Comparison of ENCODE assay signal across 1 cellular context in genomic region chr20:31573555-31574295, GRCh38.
TF ChIP-seq lines count a peak whose summit lies in the region.

No MANE protein-coding gene starts in this region.

TF ChIP-seq in HEK293, 187 proteins besides CTCF, POLR2A, EP300 and RAD21 (continued from another document):
- no peak for TF ChIP-seq ZNF280C (tag by site-specific recombination; IDR thresholded peaks at IDR 0.05)
- peak; percentile 9 for TF ChIP-seq PRDM10 (tag by site-specific recombination; IDR thresholded peaks at IDR 0.05)
- TF ChIP-seq, protein P1, sequence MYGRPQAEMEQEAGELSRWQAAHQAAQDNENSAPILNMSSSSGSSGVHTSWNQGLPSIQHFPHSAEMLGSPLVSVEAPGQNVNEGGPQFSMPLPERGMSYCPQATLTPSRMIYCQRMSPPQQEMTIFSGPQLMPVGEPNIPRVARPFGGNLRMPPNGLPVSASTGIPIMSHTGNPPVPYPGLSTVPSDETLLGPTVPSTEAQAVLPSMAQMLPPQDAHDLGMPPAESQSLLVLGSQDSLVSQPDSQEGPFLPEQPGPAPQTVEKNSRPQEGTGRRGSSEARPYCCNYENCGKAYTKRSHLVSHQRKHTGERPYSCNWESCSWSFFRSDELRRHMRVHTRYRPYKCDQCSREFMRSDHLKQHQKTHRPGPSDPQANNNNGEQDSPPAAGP (tag by site-specific recombination; IDR thresholded peaks at IDR 0.05): peak; percentile 38; the same call in 1 of the 2 replicates
- TF ChIP-seq ZNF785 (tag by site-specific recombination; IDR thresholded peaks at IDR 0.05): no peak
- peak; percentile 46 for TF ChIP-seq ZNF335 (tag by site-specific recombination; conservative IDR thresholded peaks at IDR 0.05)
- no peak for TF ChIP-seq ZNF629 (tag by site-specific recombination; IDR thresholded peaks at IDR 0.05)
- TF ChIP-seq ZNF621 (tag by site-specific recombination; IDR thresholded peaks at IDR 0.05): no peak
- TF ChIP-seq ZEB2 (tag by site-specific recombination; IDR thresholded peaks at IDR 0.05): peak; percentile 23; the same call in 1 of the 2 replicates
- no peak for TF ChIP-seq ZNF645 (tag by site-specific recombination; IDR thresholded peaks at IDR 0.05)
- TF ChIP-seq EGR2 (tag by site-specific recombination; IDR thresholded peaks at IDR 0.05; ENCODE audit: low read depth): peak; percentile 32; the same call in 1 of the 2 replicates
- peak; percentile 16; the same call in 1 of the 2 replicates for TF ChIP-seq ZXDB (tag by site-specific recombination; IDR thresholded peaks at IDR 0.05)
- TF ChIP-seq ZBTB17 (tag by site-specific recombination; IDR thresholded peaks at IDR 0.05): peak; percentile 42
- peak; percentile 82; the same call in 1 of the 2 replicates for TF ChIP-seq PRDM6 (tag by site-specific recombination; IDR thresholded peaks at IDR 0.05)
- no peak for TF ChIP-seq KLF10 (tag by site-specific recombination; IDR thresholded peaks at IDR 0.05)
- TF ChIP-seq BCL6B (tag by site-specific recombination; IDR thresholded peaks at IDR 0.05): no peak
- TF ChIP-seq INSM2 (tag by site-specific recombination; IDR thresholded peaks at IDR 0.05): peak; percentile 16; the same call in 1 of the 2 replicates
- peak; percentile 53; the same call in 1 of the 2 replicates for TF ChIP-seq ZNF366 (tag by site-specific recombination; conservative IDR thresholded peaks at IDR 0.05)
- TF ChIP-seq ZNF292 (tag by site-specific recombination; IDR thresholded peaks at IDR 0.05; ENCODE audit: borderline replicate concordance, low read depth): no peak
- TF ChIP-seq ZNF423 (tag by site-specific recombination; IDR thresholded peaks at IDR 0.05): no peak
- no peak for TF ChIP-seq ZNF324 (tag by site-specific recombination; IDR thresholded peaks at IDR 0.05)
- TF ChIP-seq ZNF16 (tag by site-specific recombination; IDR thresholded peaks at IDR 0.05; ENCODE audit: low read depth): no peak
- TF ChIP-seq SP3 (tag by site-specific recombination; IDR thresholded peaks at IDR 0.05): peak; percentile 0; the same call in 1 of the 2 replicates
- TF ChIP-seq ZNF18 (tag by site-specific recombination; IDR thresholded peaks at IDR 0.05): peak; percentile 98
- TF ChIP-seq ZNF394 (tag by site-specific recombination; IDR thresholded peaks at IDR 0.05; ENCODE audit: borderline replicate concordance): 0 out of 2 replicates have a peak, but pooled peaks have one; percentile 8
- no peak for TF ChIP-seq ZNF202 (tag by site-specific recombination; IDR thresholded peaks at IDR 0.05; ENCODE audit: borderline replicate concordance)
- TF ChIP-seq ZFP3 (tag by site-specific recombination; IDR thresholded peaks at IDR 0.05; ENCODE audit: low read depth): no peak
- TF ChIP-seq ZNF2 (tag by site-specific recombination; IDR thresholded peaks at IDR 0.05): peak; percentile 31; the same call in 1 of the 2 replicates
- TF ChIP-seq ZNF37A (tag by site-specific recombination; IDR thresholded peaks at IDR 0.05): no peak
- TF ChIP-seq OSR2 (tag by site-specific recombination; IDR thresholded peaks at IDR 0.05): no peak
- TF ChIP-seq ZNF132 (tag by site-specific recombination; IDR thresholded peaks at IDR 0.05; ENCODE audit: borderline replicate concordance): no peak
